24 cellular contexts compared by ENCODE assay signal in genomic region chr22:25728064-25728463, GRCh38. TPM values are rescaled to one million over a fixed set of nuclear protein-coding genes. Genes with fewer than 3 reads are reported as not detected.
"Had no signal": no experiment of that assay in that cellular context is flagged by ENCODE, and none has a peak within 500 bp of the region (broad histone marks: within the 10 kb centered on the region; RNA-seq: fewer than 3 reads in every experiment).

No MANE protein-coding gene starts in this region.

- H3K27me3 ChIP-seq: ascending aorta, breast epithelium, right atrium auricular region, tibial nerve, uterus had no signal

- H3K4me3 Mint-ChIP-seq: activated CD4-positive, alpha-beta memory T cell treated with anti-CD3 and anti-CD28 coated beads, Interleukin-2, amount 10 ng/mL, durations not matched to agents 7 days and 5 days; activated CD4-positive, alpha-beta T cell treated with anti-CD3 and anti-CD28 coated beads for 36 hours; activated CD8-positive, alpha-beta memory T cell treated with anti-CD3 and anti-CD28 coated beads, Interleukin-2, amount 10 ng/mL, durations not matched to agents 7 days and 5 days; activated naive CD4-positive, alpha-beta T cell treated with anti-CD3 and anti-CD28 coated beads for 36 hours; dendritic cell treated with granulocyte-macrophage colony-stimulating factor and Interleukin-4, amounts not matched to agents 40 ng/mL and 50 ng/mL, for 4 days; immature natural killer cell; memory B cell; neural crest cell; WTC11 had no signal

- H3K4me3 ChIP-seq: ascending aorta, breast epithelium, esophagus muscularis mucosa, right atrium auricular region, tibial nerve, uterus had no signal

- H3K27me3 Mint-ChIP-seq: activated CD4-positive, alpha-beta memory T cell treated with anti-CD3 and anti-CD28 coated beads, Interleukin-2, amount 10 ng/mL, durations not matched to agents 7 days and 5 days; activated CD4-positive, alpha-beta T cell treated with anti-CD3 and anti-CD28 coated beads for 36 hours; activated CD8-positive, alpha-beta memory T cell treated with anti-CD3 and anti-CD28 coated beads, Interleukin-2, amount 10 ng/mL, durations not matched to agents 7 days and 5 days; dendritic cell treated with granulocyte-macrophage colony-stimulating factor and Interleukin-4, amounts not matched to agents 40 ng/mL and 50 ng/mL, for 4 days; memory B cell; progenitor cell of endocrine pancreas had no signal

- H3K36me3 ChIP-seq: ascending aorta, breast epithelium, esophagus muscularis mucosa, right atrium auricular region, tibial nerve, uterus had no signal

- H3K27ac Mint-ChIP-seq: activated CD4-positive, alpha-beta memory T cell treated with anti-CD3 and anti-CD28 coated beads, Interleukin-2, amount 10 ng/mL, durations not matched to agents 7 days and 5 days; activated CD4-positive, alpha-beta T cell treated with anti-CD3 and anti-CD28 coated beads for 36 hours; activated CD8-positive, alpha-beta memory T cell treated with anti-CD3 and anti-CD28 coated beads, Interleukin-2, amount 10 ng/mL, durations not matched to agents 7 days and 5 days; activated naive CD4-positive, alpha-beta T cell treated with anti-CD3 and anti-CD28 coated beads for 36 hours; dendritic cell treated with granulocyte-macrophage colony-stimulating factor and Interleukin-4, amounts not matched to agents 40 ng/mL and 50 ng/mL, for 4 days; immature natural killer cell; progenitor cell of endocrine pancreas; WTC11 had no signal

- H3K36me3 Mint-ChIP-seq: immature natural killer cell, WTC11 had no signal

- DNase-seq: activated CD4-positive, alpha-beta memory T cell treated with anti-CD3 and anti-CD28 coated beads, Interleukin-2, amount 10 ng/mL, durations not matched to agents 7 days and 5 days; activated CD4-positive, alpha-beta T cell treated with anti-CD3 and anti-CD28 coated beads for 36 hours; activated CD8-positive, alpha-beta memory T cell treated with anti-CD3 and anti-CD28 coated beads, Interleukin-2, amount 10 ng/mL, durations not matched to agents 7 days and 5 days; activated naive CD4-positive, alpha-beta T cell treated with anti-CD3 and anti-CD28 coated beads for 36 hours; activated T-cell treated with anti-CD3 and anti-CD28 coated beads, Interleukin-2, amount 50 U/mL, for 1 hour; effector CD8-positive, alpha-beta T cell; immature natural killer cell; left ventricle myocardium superior; stimulated activated CD4-positive, alpha-beta T cell treated with anti-CD3 and anti-CD28 coated beads, Interleukin-12 subunit alpha, Interleukin-12 subunit beta, amount 100 ng/mL, for 4 hours; stimulated activated CD4-positive, alpha-beta T cell treated with anti-CD3 and anti-CD28 coated beads, Interleukin-2, amount 100 ng/mL, for 24 hours; stimulated activated naive CD8-positive, alpha-beta T cell treated with anti-CD3 and anti-CD28 coated beads, Interleukin-15, Interleukin-2, amounts not matched to agents 100 U/mL and 50 U/mL, for 24 hours; substantia nigra; uterus had no signal

- H3K4me1 ChIP-seq: ascending aorta, breast epithelium, esophagus muscularis mucosa, right atrium auricular region, tibial nerve, uterus had no signal

- ATAC-seq: activated CD4-positive, alpha-beta T cell treated with anti-CD3 and anti-CD28 coated beads for 36 hours; activated CD8-positive, alpha-beta memory T cell treated with anti-CD3 and anti-CD28 coated beads, Interleukin-2, amount 10 ng/mL, durations not matched to agents 7 days and 5 days; left ventricle myocardium superior; stimulated activated naive CD8-positive, alpha-beta T cell treated with anti-CD3 and anti-CD28 coated beads, Interleukin-15, Interleukin-2, amounts not matched to agents 100 U/mL and 50 U/mL, for 24 hours; WTC11 had no signal

- H3K27ac ChIP-seq: ascending aorta, breast epithelium, esophagus muscularis mucosa, right atrium auricular region, tibial nerve, uterus had no signal

- FAIRE-seq: endothelial cell of umbilical vein had no signal

- H3K4me1 Mint-ChIP-seq: immature natural killer cell had no signal

- H3K9me3 Mint-ChIP-seq: activated CD4-positive, alpha-beta memory T cell treated with anti-CD3 and anti-CD28 coated beads, Interleukin-2, amount 10 ng/mL, durations not matched to agents 7 days and 5 days; activated naive CD4-positive, alpha-beta T cell treated with anti-CD3 and anti-CD28 coated beads for 36 hours; dendritic cell treated with granulocyte-macrophage colony-stimulating factor and Interleukin-4, amounts not matched to agents 40 ng/mL and 50 ng/mL, for 4 days; immature natural killer cell; memory B cell; neural crest cell; WTC11 had no signal

- H3K9me3 ChIP-seq: ascending aorta, breast epithelium, esophagus muscularis mucosa, right atrium auricular region, tibial nerve, uterus had no signal

RNA-seq across cellular contexts. Expression of gene MYO18B, which starts 13.9 kb away (rescaled TPM):
- total RNA-seq: endothelial cell of umbilical vein, neural crest cell had no signal
- polyA plus RNA-seq: immature natural killer cell had no signal
